1 cellular context compared by ENCODE assay signal in the genomic region with DNA sequence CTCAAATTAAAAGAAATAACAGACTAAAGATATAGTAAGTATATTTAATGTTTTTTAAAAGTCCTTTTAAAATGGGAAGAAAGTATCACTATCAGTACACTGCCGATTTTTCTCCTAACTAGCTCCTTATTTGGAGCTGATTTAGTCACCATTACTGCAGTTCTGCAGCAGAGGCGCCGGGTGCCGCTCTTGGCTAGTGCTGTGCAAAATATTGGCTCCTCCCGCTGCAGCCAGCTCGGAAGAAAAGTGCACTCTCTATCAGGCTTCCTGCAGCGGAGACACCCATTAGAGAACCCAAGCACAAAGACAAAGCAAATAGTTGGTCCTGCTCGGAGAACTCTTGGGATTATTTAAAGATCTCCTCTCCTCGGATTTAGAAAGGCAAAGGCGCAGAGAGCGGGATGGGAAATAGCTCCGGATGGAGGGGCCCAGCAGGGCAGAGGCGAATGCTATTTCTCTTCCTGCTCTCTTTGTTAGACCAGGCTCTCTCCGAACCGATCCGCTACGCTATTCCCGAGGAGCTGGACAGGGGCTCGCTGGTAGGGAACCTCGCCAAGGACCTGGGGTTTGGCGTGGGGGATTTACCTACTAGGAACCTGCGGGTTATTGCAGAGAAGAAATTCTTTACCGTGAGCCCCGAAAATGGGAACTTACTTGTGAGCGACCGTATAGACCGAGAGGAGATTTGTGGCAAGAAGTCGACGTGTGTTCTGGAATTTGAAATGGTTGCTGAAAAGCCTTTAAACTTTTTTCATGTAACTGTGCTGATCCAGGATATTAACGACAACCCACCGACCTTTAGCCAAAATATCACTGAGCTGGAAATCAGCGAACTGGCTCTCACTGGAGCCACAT.
TF ChIP-seq lines count a peak whose summit lies in the region.

A gene (plus strand): TSS at position 249 of the 855 bp plus-strand sequence. CDS start 153 bp downstream, at position 402.

TF ChIP-seq in GM23338, 12 proteins besides CTCF, POLR2A, EP300 and RAD21 (continued from another document):
- TF ChIP-seq, protein P1, sequence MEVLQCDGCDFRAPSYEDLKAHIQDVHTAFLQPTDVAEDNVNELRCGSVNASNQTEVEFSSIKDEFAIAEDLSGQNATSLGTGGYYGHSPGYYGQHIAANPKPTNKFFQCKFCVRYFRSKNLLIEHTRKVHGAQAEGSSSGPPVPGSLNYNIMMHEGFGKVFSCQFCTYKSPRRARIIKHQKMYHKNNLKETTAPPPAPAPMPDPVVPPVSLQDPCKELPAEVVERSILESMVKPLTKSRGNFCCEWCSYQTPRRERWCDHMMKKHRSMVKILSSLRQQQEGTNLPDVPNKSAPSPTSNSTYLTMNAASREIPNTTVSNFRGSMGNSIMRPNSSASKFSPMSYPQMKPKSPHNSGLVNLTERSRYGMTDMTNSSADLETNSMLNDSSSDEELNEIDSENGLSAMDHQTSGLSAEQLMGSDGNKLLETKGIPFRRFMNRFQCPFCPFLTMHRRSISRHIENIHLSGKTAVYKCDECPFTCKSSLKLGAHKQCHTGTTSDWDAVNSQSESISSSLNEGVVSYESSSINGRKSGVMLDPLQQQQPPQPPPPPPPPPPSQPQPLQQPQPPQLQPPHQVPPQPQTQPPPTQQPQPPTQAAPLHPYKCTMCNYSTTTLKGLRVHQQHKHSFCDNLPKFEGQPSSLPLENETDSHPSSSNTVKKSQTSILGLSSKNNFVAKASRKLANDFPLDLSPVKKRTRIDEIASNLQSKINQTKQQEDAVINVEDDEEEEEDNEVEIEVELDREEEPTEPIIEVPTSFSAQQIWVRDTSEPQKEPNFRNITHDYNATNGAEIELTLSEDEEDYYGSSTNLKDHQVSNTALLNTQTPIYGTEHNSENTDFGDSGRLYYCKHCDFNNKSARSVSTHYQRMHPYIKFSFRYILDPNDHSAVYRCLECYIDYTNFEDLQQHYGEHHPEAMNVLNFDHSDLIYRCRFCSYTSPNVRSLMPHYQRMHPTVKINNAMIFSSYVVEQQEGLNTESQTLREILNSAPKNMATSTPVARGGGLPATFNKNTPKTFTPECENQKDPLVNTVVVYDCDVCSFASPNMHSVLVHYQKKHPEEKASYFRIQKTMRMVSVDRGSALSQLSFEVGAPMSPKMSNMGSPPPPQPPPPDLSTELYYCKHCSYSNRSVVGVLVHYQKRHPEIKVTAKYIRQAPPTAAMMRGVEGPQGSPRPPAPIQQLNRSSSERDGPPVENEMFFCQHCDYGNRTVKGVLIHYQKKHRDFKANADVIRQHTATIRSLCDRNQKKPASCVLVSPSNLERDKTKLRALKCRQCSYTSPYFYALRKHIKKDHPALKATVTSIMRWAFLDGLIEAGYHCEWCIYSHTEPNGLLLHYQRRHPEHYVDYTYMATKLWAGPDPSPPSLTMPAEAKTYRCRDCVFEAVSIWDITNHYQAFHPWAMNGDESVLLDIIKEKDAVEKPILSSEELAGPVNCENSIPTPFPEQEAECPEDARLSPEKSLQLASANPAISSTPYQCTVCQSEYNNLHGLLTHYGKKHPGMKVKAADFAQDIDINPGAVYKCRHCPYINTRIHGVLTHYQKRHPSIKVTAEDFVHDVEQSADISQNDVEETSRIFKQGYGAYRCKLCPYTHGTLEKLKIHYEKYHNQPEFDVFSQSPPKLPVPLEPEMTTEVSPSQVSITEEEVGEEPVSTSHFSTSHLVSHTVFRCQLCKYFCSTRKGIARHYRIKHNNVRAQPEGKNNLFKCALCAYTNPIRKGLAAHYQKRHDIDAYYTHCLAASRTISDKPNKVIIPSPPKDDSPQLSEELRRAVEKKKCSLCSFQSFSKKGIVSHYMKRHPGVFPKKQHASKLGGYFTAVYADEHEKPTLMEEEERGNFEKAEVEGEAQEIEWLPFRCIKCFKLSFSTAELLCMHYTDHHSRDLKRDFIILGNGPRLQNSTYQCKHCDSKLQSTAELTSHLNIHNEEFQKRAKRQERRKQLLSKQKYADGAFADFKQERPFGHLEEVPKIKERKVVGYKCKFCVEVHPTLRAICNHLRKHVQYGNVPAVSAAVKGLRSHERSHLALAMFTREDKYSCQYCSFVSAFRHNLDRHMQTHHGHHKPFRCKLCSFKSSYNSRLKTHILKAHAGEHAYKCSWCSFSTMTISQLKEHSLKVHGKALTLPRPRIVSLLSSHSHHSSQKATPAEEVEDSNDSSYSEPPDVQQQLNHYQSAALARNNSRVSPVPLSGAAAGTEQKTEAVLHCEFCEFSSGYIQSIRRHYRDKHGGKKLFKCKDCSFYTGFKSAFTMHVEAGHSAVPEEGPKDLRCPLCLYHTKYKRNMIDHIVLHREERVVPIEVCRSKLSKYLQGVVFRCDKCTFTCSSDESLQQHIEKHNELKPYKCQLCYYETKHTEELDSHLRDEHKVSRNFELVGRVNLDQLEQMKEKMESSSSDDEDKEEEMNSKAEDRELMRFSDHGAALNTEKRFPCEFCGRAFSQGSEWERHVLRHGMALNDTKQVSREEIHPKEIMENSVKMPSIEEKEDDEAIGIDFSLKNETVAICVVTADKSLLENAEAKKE (CRISPR knock-in tag; IDR thresholded peaks at IDR 0.05), result no peak
